In the genomic region with DNA sequence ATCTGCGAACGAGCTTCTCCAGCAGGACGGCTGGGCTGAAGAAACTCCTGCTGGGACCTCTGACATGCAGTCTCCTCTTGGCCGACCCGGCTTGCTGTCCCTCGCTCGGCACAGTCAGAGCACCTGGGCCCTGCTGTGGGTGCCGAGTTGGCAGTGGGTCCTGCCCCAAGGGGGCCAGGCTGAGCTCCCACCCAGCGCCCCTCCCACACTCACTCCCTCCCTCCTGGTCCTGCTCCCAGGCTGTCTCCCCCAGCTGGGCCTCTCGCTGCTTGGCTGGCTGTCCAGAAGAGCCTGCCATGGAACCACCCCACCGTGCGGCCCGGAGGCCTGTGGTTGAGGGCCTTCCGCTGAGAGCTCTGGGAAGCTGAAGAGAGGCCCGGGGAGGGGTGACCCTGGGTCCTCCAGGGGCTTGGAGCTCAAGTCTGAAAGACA, we compare ENCODE assay signal across 11 cellular contexts. TPM values are rescaled to one million over a fixed set of nuclear protein-coding genes. Genes with fewer than 3 reads are reported as not detected.
A peak's percentile ranks its signal among the peaks of the same experiment; 100 is the strongest.
DNase-seq lines count a peak whose midpoint lies in the region; ATAC-seq and TF ChIP-seq lines count a peak whose summit lies in the region.
"Had no signal": no experiment of that assay in that cellular context is flagged by ENCODE, and none has a peak within 500 bp of the region (broad histone marks: within the 10 kb centered on the region; RNA-seq: fewer than 3 reads in every experiment).

No MANE protein-coding gene starts in this region.

- H3K27ac Mint-ChIP-seq in effector memory CD8-positive, alpha-beta T cell: peak overlapping the region; percentile 74 to 93
- H3K27ac Mint-ChIP-seq in activated naive CD4-positive, alpha-beta T cell treated with anti-CD3 and anti-CD28 coated beads, Interleukin-2, amount 50 U/mL, for 72 hours: no peak overlapping the region
- no peak overlapping the region for H3K27ac Mint-ChIP-seq in osteocyte (ENCODE audit: unreplicated experiment)
- H3K27ac Mint-ChIP-seq: activated CD8-positive, alpha-beta memory T cell treated with anti-CD3 and anti-CD28 coated beads, Interleukin-2, amount 10 ng/mL, durations not matched to agents 7 days and 5 days had no signal

- no peak overlapping the region for H3K4me3 Mint-ChIP-seq in effector memory CD8-positive, alpha-beta T cell
- H3K4me3 Mint-ChIP-seq in osteocyte (ENCODE audit: unreplicated experiment): no peak overlapping the region
- H3K4me3 Mint-ChIP-seq: activated CD8-positive, alpha-beta memory T cell treated with anti-CD3 and anti-CD28 coated beads, Interleukin-2, amount 10 ng/mL, durations not matched to agents 7 days and 5 days had no signal

- peaks cover 30 to 72% of the 10 kb centered on the region in 2 donors for H3K4me1 ChIP-seq in left lung

- H3K27ac ChIP-seq in left lung (peak overlapping the region; percentile 13 to 35), skin epidermis (peak overlapping the region in 20 of 21 experiments; percentile 7 to 100 (median 64))

- ATAC-seq in effector memory CD8-positive, alpha-beta T cell (replicated peaks): no peak
- peak; percentile 37 for ATAC-seq in left lung
- no peak for ATAC-seq in GM21381 (IDR thresholded peaks at IDR 0.05; ENCODE audit: unreplicated experiment)
- ATAC-seq in activated naive CD4-positive, alpha-beta T cell treated with anti-CD3 and anti-CD28 coated beads, Interleukin-2, amount 50 U/mL, for 72 hours: no peak
- ATAC-seq: activated CD8-positive, alpha-beta memory T cell treated with anti-CD3 and anti-CD28 coated beads, Interleukin-2, amount 10 ng/mL, durations not matched to agents 7 days and 5 days had no signal

- H3K27me3 ChIP-seq in left lung: no peaks in the 10 kb centered on the region

- intact Hi-C loops in left lung (cut with DNase I): no loop called here

- H3K4me1 Mint-ChIP-seq in effector memory CD8-positive, alpha-beta T cell (ENCODE audit: low read depth in 2 of 2): peaks cover 59 to 67% of the 10 kb centered on the region in 2 donors
- peaks cover 48% of the 10 kb centered on the region for H3K4me1 Mint-ChIP-seq in osteocyte (ENCODE audit: unreplicated experiment)

- no peaks in the 10 kb centered on the region for H3K36me3 ChIP-seq in left lung

- no peak for TF ChIP-seq CTCF in left lung (IDR thresholded peaks at IDR 0.05)
- TF ChIP-seq CTCF in osteocyte (IDR thresholded peaks at IDR 0.05): no peak

- H3K9me3 ChIP-seq in left lung: no peaks in the 10 kb centered on the region

- H3K9me3 Mint-ChIP-seq in effector memory CD8-positive, alpha-beta T cell: no peaks in the 10 kb centered on the region
- H3K9me3 Mint-ChIP-seq in activated naive CD4-positive, alpha-beta T cell treated with anti-CD3 and anti-CD28 coated beads, Interleukin-2, amount 50 U/mL, for 72 hours: no peaks in the 10 kb centered on the region
- H3K9me3 Mint-ChIP-seq in osteocyte (ENCODE audit: unreplicated experiment): no peaks in the 10 kb centered on the region

- H3K27me3 Mint-ChIP-seq in effector memory CD8-positive, alpha-beta T cell: no peaks in the 10 kb centered on the region
- H3K27me3 Mint-ChIP-seq in osteocyte (ENCODE audit: unreplicated experiment): no peaks in the 10 kb centered on the region
- H3K27me3 Mint-ChIP-seq: activated CD8-positive, alpha-beta memory T cell treated with anti-CD3 and anti-CD28 coated beads, Interleukin-2, amount 10 ng/mL, durations not matched to agents 7 days and 5 days; progenitor cell of endocrine pancreas had no signal

- peak; percentile 21 for DNase-seq in GM04504 (ENCODE audit: low read depth)
- DNase-seq in effector memory CD8-positive, alpha-beta T cell: no peak
- DNase-seq in left lung: no peak
- DNase-seq in activated naive CD4-positive, alpha-beta T cell treated with anti-CD3 and anti-CD28 coated beads, Interleukin-2, amount 50 U/mL, for 72 hours (ENCODE audit: low spot score in 2 of 2): no peak
- DNase-seq in osteocyte (ENCODE audit: extremely low spot score, unreplicated experiment): no peak
- no peak for DNase-seq in stimulated activated CD4-positive, alpha-beta T cell treated with anti-CD3 and anti-CD28 coated beads, Interleukin-12 subunit alpha, Interleukin-12 subunit beta, amount 100 ng/mL, for 4 hours
- DNase-seq: activated CD8-positive, alpha-beta memory T cell treated with anti-CD3 and anti-CD28 coated beads, Interleukin-2, amount 10 ng/mL, durations not matched to agents 7 days and 5 days had no signal

- peaks cover 15% of the 10 kb centered on the region for H3K36me3 Mint-ChIP-seq in effector memory CD8-positive, alpha-beta T cell (ENCODE audit: insufficient read depth)
- peaks cover 2 to 6% of the 10 kb centered on the region in 2 donors for H3K36me3 Mint-ChIP-seq in activated naive CD4-positive, alpha-beta T cell treated with anti-CD3 and anti-CD28 coated beads, Interleukin-2, amount 50 U/mL, for 72 hours
- no peaks in the 10 kb centered on the region for H3K36me3 Mint-ChIP-seq in osteocyte (ENCODE audit: unreplicated experiment)
- H3K36me3 Mint-ChIP-seq: activated CD8-positive, alpha-beta memory T cell treated with anti-CD3 and anti-CD28 coated beads, Interleukin-2, amount 10 ng/mL, durations not matched to agents 7 days and 5 days had no signal

- no peak overlapping the region for H3K4me3 ChIP-seq in left lung
- peak overlapping the region in 2 of 7 experiments; percentile 3 to 16 for H3K4me3 ChIP-seq in skin epidermis

RNA-seq across cellular contexts. Expression of a gene that starts 6.0 kb away (rescaled TPM):
- total RNA-seq in left lung (100 to 1,000 TPM; 102 to 116 TPM), osteocyte (152 and 156 TPM in 2 replicates)
- 100 to 1,000 TPM; 171 to 214 TPM for total RNA-seq in activated naive CD4-positive, alpha-beta T cell treated with anti-CD3 and anti-CD28 coated beads, Interleukin-2, amount 50 U/mL, for 72 hours

RNA-seq across cellular contexts. Expression of a gene that starts 52.6 kb away (rescaled TPM):
- total RNA-seq in left lung (under 1 TPM in 1 of 2 donors, not detected in 1; 0.15 TPM), osteocyte (0.51 and 0.57 TPM in 2 replicates)
- total RNA-seq in activated naive CD4-positive, alpha-beta T cell treated with anti-CD3 and anti-CD28 coated beads, Interleukin-2, amount 50 U/mL, for 72 hours: under 1 TPM in 1 of 2 donors, not detected in 1; 0.43 TPM
- total RNA-seq: M059J had no signal

Comparison
In these comparisons a context has a peak if more than half of its experiments do, and no peak if none do; other contexts are left out.
1. H3K27ac Mint-ChIP-seq: peak in effector memory CD8-positive, alpha-beta T cell (2 of 2); none in activated naive CD4-positive, alpha-beta T cell treated with anti-CD3 and anti-CD28 coated beads, Interleukin-2, amount 50 U/mL, for 72 hours (0 of 2) and osteocyte (single experiment).